ENCODE assay signal across 1 cellular context in the genomic region with DNA sequence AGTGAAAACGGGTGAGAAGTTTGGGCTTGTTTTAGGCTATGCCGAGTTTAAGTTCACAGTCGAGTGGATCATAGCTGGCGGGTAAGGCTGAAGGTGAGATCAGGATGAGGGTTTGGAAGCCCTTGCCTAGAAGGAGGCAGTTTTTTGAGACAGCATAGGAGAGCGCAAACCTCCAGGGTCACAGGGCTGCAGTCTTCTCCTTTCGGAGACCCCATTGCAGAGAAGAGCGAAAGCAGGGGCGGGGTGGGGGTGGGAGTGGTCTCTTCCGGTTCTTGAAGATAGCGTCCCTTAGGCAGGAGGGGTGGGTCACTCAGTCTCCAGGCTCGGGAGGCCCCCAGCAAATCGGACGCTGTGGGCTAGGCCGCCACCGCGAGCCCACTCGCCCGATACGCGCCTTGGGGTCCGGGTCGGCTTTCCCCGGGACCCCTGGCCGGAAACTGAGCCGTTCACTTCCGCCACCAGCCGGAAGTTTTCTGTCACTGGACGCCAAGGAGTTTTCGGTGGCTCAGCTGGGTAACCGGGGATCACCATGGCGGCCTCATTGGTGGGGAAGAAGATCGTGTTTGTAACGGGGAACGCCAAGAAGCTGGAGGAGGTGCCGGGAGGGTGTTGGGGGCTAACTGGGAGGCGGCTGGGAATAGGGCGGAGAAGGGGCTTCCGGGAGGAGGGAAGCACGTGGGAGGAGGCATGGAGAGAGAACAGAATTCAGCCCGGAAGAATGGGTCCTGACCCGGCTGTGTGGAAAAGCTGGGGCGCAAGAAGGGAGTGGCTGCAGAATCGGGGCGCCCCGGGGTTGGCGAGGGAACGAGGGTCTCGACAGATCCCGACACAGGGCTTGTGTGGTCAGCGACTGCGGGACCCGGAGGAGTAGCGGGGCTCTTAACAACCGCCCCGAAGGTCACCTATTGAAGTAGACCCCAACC.
TF ChIP-seq lines count a peak whose summit lies in the region.

A gene (plus strand): TSS at position 476 of the 923 bp plus-strand sequence. CDS start 54 bp downstream, at position 530.

TF ChIP-seq in HepG2, 621 proteins besides CTCF, POLR2A, EP300 and RAD21 (continued from another document and continues in another):
- TF ChIP-seq, protein P1, sequence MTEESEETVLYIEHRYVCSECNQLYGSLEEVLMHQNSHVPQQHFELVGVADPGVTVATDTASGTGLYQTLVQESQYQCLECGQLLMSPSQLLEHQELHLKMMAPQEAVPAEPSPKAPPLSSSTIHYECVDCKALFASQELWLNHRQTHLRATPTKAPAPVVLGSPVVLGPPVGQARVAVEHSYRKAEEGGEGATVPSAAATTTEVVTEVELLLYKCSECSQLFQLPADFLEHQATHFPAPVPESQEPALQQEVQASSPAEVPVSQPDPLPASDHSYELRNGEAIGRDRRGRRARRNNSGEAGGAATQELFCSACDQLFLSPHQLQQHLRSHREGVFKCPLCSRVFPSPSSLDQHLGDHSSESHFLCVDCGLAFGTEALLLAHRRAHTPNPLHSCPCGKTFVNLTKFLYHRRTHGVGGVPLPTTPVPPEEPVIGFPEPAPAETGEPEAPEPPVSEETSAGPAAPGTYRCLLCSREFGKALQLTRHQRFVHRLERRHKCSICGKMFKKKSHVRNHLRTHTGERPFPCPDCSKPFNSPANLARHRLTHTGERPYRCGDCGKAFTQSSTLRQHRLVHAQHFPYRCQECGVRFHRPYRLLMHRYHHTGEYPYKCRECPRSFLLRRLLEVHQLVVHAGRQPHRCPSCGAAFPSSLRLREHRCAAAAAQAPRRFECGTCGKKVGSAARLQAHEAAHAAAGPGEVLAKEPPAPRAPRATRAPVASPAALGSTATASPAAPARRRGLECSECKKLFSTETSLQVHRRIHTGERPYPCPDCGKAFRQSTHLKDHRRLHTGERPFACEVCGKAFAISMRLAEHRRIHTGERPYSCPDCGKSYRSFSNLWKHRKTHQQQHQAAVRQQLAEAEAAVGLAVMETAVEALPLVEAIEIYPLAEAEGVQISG (CRISPR knock-in tag; IDR thresholded peaks at IDR 0.05) = peak; percentile 91
- TF ChIP-seq ZNF230 (CRISPR knock-in tag; IDR thresholded peaks at IDR 0.05) = peak; percentile 97
- TF ChIP-seq, protein P2, sequence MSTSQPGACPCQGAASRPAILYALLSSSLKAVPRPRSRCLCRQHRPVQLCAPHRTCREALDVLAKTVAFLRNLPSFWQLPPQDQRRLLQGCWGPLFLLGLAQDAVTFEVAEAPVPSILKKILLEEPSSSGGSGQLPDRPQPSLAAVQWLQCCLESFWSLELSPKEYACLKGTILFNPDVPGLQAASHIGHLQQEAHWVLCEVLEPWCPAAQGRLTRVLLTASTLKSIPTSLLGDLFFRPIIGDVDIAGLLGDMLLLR (CRISPR knock-in tag; IDR thresholded peaks at IDR 0.05) = peak; percentile 79
- TF ChIP-seq, protein P3, sequence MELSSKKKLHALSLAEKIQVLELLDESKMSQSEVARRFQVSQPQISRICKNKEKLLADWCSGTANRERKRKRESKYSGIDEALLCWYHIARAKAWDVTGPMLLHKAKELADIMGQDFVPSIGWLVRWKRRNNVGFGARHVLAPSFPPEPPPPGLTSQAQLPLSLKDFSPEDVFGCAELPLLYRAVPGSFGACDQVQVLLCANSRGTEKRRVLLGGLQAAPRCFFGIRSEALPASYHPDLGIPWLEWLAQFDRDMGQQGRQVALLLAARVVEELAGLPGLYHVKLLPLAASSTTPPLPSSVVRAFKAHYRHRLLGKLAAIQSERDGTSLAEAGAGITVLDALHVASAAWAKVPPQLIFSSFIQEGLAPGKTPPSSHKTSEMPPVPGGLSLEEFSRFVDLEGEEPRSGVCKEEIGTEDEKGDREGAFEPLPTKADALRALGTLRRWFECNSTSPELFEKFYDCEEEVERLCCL (CRISPR knock-in tag; IDR thresholded peaks at IDR 0.05; ENCODE audit: borderline replicate concordance) = peak; percentile 73
- TF ChIP-seq NBN (conservative IDR thresholded peaks at IDR 0.05) = no peak
- no peak for TF ChIP-seq ZNF432 (CRISPR knock-in tag; IDR thresholded peaks at IDR 0.05; ENCODE audit: borderline replicate concordance)
- TF ChIP-seq, protein P4, sequence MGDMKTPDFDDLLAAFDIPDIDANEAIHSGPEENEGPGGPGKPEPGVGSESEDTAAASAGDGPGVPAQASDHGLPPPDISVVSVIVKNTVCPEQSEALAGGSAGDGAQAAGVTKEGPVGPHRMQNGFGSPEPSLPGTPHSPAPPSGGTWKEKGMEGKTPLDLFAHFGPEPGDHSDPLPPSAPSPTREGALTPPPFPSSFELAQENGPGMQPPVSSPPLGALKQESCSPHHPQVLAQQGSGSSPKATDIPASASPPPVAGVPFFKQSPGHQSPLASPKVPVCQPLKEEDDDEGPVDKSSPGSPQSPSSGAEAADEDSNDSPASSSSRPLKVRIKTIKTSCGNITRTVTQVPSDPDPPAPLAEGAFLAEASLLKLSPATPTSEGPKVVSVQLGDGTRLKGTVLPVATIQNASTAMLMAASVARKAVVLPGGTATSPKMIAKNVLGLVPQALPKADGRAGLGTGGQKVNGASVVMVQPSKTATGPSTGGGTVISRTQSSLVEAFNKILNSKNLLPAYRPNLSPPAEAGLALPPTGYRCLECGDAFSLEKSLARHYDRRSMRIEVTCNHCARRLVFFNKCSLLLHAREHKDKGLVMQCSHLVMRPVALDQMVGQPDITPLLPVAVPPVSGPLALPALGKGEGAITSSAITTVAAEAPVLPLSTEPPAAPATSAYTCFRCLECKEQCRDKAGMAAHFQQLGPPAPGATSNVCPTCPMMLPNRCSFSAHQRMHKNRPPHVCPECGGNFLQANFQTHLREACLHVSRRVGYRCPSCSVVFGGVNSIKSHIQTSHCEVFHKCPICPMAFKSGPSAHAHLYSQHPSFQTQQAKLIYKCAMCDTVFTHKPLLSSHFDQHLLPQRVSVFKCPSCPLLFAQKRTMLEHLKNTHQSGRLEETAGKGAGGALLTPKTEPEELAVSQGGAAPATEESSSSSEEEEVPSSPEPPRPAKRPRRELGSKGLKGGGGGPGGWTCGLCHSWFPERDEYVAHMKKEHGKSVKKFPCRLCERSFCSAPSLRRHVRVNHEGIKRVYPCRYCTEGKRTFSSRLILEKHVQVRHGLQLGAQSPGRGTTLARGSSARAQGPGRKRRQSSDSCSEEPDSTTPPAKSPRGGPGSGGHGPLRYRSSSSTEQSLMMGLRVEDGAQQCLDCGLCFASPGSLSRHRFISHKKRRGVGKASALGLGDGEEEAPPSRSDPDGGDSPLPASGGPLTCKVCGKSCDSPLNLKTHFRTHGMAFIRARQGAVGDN (CRISPR knock-in tag; IDR thresholded peaks at IDR 0.05) = peak; percentile 98
- TF ChIP-seq, protein P5, sequence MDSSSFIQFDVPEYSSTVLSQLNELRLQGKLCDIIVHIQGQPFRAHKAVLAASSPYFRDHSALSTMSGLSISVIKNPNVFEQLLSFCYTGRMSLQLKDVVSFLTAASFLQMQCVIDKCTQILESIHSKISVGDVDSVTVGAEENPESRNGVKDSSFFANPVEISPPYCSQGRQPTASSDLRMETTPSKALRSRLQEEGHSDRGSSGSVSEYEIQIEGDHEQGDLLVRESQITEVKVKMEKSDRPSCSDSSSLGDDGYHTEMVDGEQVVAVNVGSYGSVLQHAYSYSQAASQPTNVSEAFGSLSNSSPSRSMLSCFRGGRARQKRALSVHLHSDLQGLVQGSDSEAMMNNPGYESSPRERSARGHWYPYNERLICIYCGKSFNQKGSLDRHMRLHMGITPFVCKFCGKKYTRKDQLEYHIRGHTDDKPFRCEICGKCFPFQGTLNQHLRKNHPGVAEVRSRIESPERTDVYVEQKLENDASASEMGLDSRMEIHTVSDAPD (CRISPR knock-in tag; IDR thresholded peaks at IDR 0.05) = peak; percentile 89; the same call in 1 of the 2 replicates
- TF ChIP-seq HHEX (CRISPR knock-in tag; IDR thresholded peaks at IDR 0.05) = no peak
- no peak; the same call in none of the 2 replicates for TF ChIP-seq HMG20B (CRISPR knock-in tag; conservative IDR thresholded peaks at IDR 0.05)
- TF ChIP-seq RARA (CRISPR knock-in tag; IDR thresholded peaks at IDR 0.05) = peak; percentile 52
- TF ChIP-seq PTBP1 (IDR thresholded peaks at IDR 0.05; ENCODE audit: low read depth, low read length, poor library complexity, severe bottlenecking) = peak; percentile 93
- no peak for TF ChIP-seq NFE2 (CRISPR knock-in tag; IDR thresholded peaks at IDR 0.05)
- 0 out of 2 replicates have a peak, but pooled peaks have one; percentile 25 for TF ChIP-seq ISX (CRISPR knock-in tag; conservative IDR thresholded peaks at IDR 0.05)
- TF ChIP-seq ZKSCAN8 (CRISPR knock-in tag; IDR thresholded peaks at IDR 0.05; ENCODE audit: borderline replicate concordance) = no peak
- no peak for TF ChIP-seq CEBPB (IDR thresholded peaks at IDR 0.05; ENCODE audit: borderline replicate concordance, low read depth, low read length)
- 0 out of 2 replicates have a peak, but pooled peaks have one; percentile 77 for TF ChIP-seq ZNF720 (CRISPR knock-in tag; IDR thresholded peaks at IDR 0.05)
- peak; percentile 70; the same call in 1 of the 2 replicates for TF ChIP-seq ZZZ3 (CRISPR knock-in tag; IDR thresholded peaks at IDR 0.05; ENCODE audit: borderline replicate concordance)
- peak; percentile 26; the same call in 1 of the 2 replicates for TF ChIP-seq IRF2 (CRISPR knock-in tag; IDR thresholded peaks at IDR 0.05)
- TF ChIP-seq ZBTB7A (CRISPR knock-in tag; IDR thresholded peaks at IDR 0.05) = peak; percentile 97
- TF ChIP-seq NCOA5 (CRISPR knock-in tag; IDR thresholded peaks at IDR 0.05) = no peak
- no peak for TF ChIP-seq PRPF4 (IDR thresholded peaks at IDR 0.05; ENCODE audit: low read depth, low read length, poor library complexity, severe bottlenecking)
- peak; percentile 40 for TF ChIP-seq TMF1 (CRISPR knock-in tag; IDR thresholded peaks at IDR 0.05; ENCODE audit: low read depth)
- TF ChIP-seq ZNF746 (CRISPR knock-in tag; IDR thresholded peaks at IDR 0.05) = no peak
- peak; percentile 64; the same call in 1 of the 2 replicates for TF ChIP-seq PPARG (CRISPR knock-in tag; conservative IDR thresholded peaks at IDR 0.05)
- TF ChIP-seq ZNF564 (CRISPR knock-in tag; IDR thresholded peaks at IDR 0.05) = peak; percentile 63; the same call in 1 of the 2 replicates
- peak; percentile 50; the same call in 1 of the 2 replicates for TF ChIP-seq ZNF572 (CRISPR knock-in tag; IDR thresholded peaks at IDR 0.05)
- TF ChIP-seq REPIN1 (CRISPR knock-in tag; IDR thresholded peaks at IDR 0.05; ENCODE audit: borderline replicate concordance, low read depth) = peak; percentile 79
- TF ChIP-seq, protein P6, sequence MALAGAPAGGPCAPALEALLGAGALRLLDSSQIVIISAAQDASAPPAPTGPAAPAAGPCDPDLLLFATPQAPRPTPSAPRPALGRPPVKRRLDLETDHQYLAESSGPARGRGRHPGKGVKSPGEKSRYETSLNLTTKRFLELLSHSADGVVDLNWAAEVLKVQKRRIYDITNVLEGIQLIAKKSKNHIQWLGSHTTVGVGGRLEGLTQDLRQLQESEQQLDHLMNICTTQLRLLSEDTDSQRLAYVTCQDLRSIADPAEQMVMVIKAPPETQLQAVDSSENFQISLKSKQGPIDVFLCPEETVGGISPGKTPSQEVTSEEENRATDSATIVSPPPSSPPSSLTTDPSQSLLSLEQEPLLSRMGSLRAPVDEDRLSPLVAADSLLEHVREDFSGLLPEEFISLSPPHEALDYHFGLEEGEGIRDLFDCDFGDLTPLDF (CRISPR knock-in tag; IDR thresholded peaks at IDR 0.05) = peak; percentile 62; the same call in 1 of the 2 replicates
- peak; percentile 93; the same call in 1 of the 2 replicates for TF ChIP-seq ZNF761 (CRISPR knock-in tag; conservative IDR thresholded peaks at IDR 0.05)
- TF ChIP-seq, protein P7, sequence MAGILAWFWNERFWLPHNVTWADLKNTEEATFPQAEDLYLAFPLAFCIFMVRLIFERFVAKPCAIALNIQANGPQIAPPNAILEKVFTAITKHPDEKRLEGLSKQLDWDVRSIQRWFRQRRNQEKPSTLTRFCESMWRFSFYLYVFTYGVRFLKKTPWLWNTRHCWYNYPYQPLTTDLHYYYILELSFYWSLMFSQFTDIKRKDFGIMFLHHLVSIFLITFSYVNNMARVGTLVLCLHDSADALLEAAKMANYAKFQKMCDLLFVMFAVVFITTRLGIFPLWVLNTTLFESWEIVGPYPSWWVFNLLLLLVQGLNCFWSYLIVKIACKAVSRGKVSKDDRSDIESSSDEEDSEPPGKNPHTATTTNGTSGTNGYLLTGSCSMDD (CRISPR knock-in tag; IDR thresholded peaks at IDR 0.05) = no peak
- TF ChIP-seq GZF1 (CRISPR knock-in tag; IDR thresholded peaks at IDR 0.05) = peak; percentile 23; the same call in 1 of the 2 replicates
- TF ChIP-seq ZNF331 (CRISPR knock-in tag; IDR thresholded peaks at IDR 0.05) = peak; percentile 40
- TF ChIP-seq, protein P8, sequence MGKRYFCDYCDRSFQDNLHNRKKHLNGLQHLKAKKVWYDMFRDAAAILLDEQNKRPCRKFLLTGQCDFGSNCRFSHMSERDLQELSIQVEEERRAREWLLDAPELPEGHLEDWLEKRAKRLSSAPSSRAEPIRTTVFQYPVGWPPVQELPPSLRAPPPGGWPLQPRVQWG (CRISPR knock-in tag; IDR thresholded peaks at IDR 0.05; ENCODE audit: borderline replicate concordance, low read depth) = peak; percentile 19; the same call in 1 of the 2 replicates
- TF ChIP-seq TBX3 (IDR thresholded peaks at IDR 0.05; ENCODE audit: borderline replicate concordance) = no peak
- TF ChIP-seq, protein P9, sequence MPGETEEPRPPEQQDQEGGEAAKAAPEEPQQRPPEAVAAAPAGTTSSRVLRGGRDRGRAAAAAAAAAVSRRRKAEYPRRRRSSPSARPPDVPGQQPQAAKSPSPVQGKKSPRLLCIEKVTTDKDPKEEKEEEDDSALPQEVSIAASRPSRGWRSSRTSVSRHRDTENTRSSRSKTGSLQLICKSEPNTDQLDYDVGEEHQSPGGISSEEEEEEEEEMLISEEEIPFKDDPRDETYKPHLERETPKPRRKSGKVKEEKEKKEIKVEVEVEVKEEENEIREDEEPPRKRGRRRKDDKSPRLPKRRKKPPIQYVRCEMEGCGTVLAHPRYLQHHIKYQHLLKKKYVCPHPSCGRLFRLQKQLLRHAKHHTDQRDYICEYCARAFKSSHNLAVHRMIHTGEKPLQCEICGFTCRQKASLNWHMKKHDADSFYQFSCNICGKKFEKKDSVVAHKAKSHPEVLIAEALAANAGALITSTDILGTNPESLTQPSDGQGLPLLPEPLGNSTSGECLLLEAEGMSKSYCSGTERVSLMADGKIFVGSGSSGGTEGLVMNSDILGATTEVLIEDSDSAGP (CRISPR knock-in tag; IDR thresholded peaks at IDR 0.05; ENCODE audit: borderline replicate concordance) = peak; percentile 95; the same call in 1 of the 2 replicates
- no peak for TF ChIP-seq NR2F6 (IDR thresholded peaks at IDR 0.05)
- TF ChIP-seq NR2F6 (CRISPR knock-in tag; IDR thresholded peaks at IDR 0.05) = peak; percentile 69; the same call in 1 of the 2 replicates
- TF ChIP-seq, protein P10, sequence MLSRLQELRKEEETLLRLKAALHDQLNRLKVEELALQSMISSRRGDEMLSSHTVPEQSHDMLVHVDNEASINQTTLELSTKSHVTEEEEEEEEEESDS (CRISPR knock-in tag; IDR thresholded peaks at IDR 0.05; ENCODE audit: borderline replicate concordance) = 0 out of 2 replicates have a peak, but pooled peaks have one; percentile 24
- TF ChIP-seq, protein P11, sequence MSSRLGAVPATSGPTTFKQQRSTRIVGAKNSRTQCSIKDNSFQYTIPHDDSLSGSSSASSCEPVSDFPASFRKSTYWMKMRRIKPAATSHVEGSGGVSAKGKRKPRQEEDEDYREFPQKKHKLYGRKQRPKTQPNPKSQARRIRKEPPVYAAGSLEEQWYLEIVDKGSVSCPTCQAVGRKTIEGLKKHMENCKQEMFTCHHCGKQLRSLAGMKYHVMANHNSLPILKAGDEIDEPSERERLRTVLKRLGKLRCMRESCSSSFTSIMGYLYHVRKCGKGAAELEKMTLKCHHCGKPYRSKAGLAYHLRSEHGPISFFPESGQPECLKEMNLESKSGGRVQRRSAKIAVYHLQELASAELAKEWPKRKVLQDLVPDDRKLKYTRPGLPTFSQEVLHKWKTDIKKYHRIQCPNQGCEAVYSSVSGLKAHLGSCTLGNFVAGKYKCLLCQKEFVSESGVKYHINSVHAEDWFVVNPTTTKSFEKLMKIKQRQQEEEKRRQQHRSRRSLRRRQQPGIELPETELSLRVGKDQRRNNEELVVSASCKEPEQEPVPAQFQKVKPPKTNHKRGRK (CRISPR knock-in tag; IDR thresholded peaks at IDR 0.05) = no peak
- TF ChIP-seq FOXK2 (IDR thresholded peaks at IDR 0.05) = no peak
- TF ChIP-seq ZNF768 (CRISPR knock-in tag; IDR thresholded peaks at IDR 0.05) = peak; percentile 76
- TF ChIP-seq HIVEP1 (CRISPR knock-in tag; IDR thresholded peaks at IDR 0.05) = peak; percentile 75
